In genomic region chr2:172248381-172249173, GRCh38 we compare ENCODE assay signal across 13 cellular contexts.
DNase-seq lines count a peak whose midpoint lies in the region; ATAC-seq, FAIRE-seq and TF ChIP-seq lines count a peak whose summit lies in the region.
"Had no signal": no experiment of that assay in that cellular context is flagged by ENCODE, and none has a peak within 500 bp of the region (broad histone marks: within the 10 kb centered on the region; RNA-seq: fewer than 3 reads in every experiment).

No MANE protein-coding gene starts in this region.

- H2BK12ac ChIP-seq in mesenchymal stem cell (ENCODE audit: low read length in 2 of 2), result peak overlapping the region; percentile 33 to 67

- H3K4ac ChIP-seq in IMR-90 (ENCODE audit: low read depth, low read length) (peak overlapping the region; percentile 85), mesenchymal stem cell (ENCODE audit: low read depth in 1 of 2, low read length in 2 of 2) (peak overlapping the region in 1 of 2 experiments; percentile 63)

- H3K9me3 ChIP-seq in IMR-90 (ENCODE audit: control insufficient read depth, insufficient read depth, low read length) (no peaks in the 10 kb centered on the region; the same call in 1 of the 2 replicates), mesenchymal stem cell (ENCODE audit: control insufficient read depth, low read length) (no peaks in the 10 kb centered on the region), sigmoid colon (no peaks in the 10 kb centered on the region)

- H3K36me3 ChIP-seq in IMR-90 (ENCODE audit: control insufficient read depth, insufficient read depth, low read length) (no peaks in the 10 kb centered on the region), mesenchymal stem cell (ENCODE audit: control insufficient read depth in 1 of 2, insufficient read depth in 2 of 2, low read depth in 1 of 2, low read length in 2 of 2) (no peaks in the 10 kb centered on the region), sigmoid colon (no peaks in the 10 kb centered on the region)
- H3K36me3 ChIP-seq: BLaER1 treated with 17β-estradiol and CSF1 and Interleukin-3, amounts not matched to agents 10 nM and 100 nM had no signal

- H3K27me3 ChIP-seq in IMR-90 (ENCODE audit: control insufficient read depth, insufficient read depth, low read length) (no peaks in the 10 kb centered on the region), mesenchymal stem cell (ENCODE audit: control insufficient read depth in 1 of 2, insufficient read depth in 1 of 2, low read length in 2 of 2) (no peaks in the 10 kb centered on the region), sigmoid colon (no peaks in the 10 kb centered on the region)
- H3K27me3 ChIP-seq: BLaER1 treated with 17β-estradiol and CSF1 and Interleukin-3, amounts not matched to agents 10 nM and 100 nM had no signal

- H3K4me3 ChIP-seq in IMR-90 (ENCODE audit: insufficient read depth, low read depth, low read length) (no peak overlapping the region), mesenchymal stem cell (ENCODE audit: insufficient read depth in 1 of 2, low read depth in 1 of 2, low read length in 2 of 2) (no peak overlapping the region), sigmoid colon (no peak overlapping the region)
- H3K4me3 ChIP-seq: BLaER1 treated with 17β-estradiol and CSF1 and Interleukin-3, amounts not matched to agents 10 nM and 100 nM had no signal

- H3K79me1 ChIP-seq in IMR-90 (ENCODE audit: low read depth in 1 of 2, low read length in 2 of 2), result peaks cover 0 to 15% of the 10 kb centered on the region in 2 experiments; a peak in 1 of 4 replicates
- H3K79me1 ChIP-seq in mesenchymal stem cell (replicated peaks; ENCODE audit: low read length, poor library complexity, severe bottlenecking), result no peaks in the 10 kb centered on the region

- H2BK120ac ChIP-seq in IMR-90 (ENCODE audit: low read depth, low read length) (peak overlapping the region; percentile 90), mesenchymal stem cell (ENCODE audit: low read depth, low read length) (peak overlapping the region; percentile 57)

- H3K18ac ChIP-seq in IMR-90 (ENCODE audit: low read depth, low read length) (peak overlapping the region; percentile 49; the same call in 1 of the 2 replicates), mesenchymal stem cell (ENCODE audit: low read depth in 1 of 2, low read length in 2 of 2) (peak overlapping the region in 1 of 2 experiments; percentile 18)

- POLR2A ChIA-PET in IMR-90 (lab: Charles Lee; ENCODE audit: unreplicated experiment), result no interaction called here
- POLR2A ChIA-PET in WTC11 (lab: Charles Lee), result no interaction called here

- no peak overlapping the region for H3K4me3 Mint-ChIP-seq in WTC11
- no peak overlapping the region for H3K4me3 Mint-ChIP-seq in nephron progenitor cell

- H4K5ac ChIP-seq in IMR-90 (ENCODE audit: low read depth, low read length), result peak overlapping the region; percentile 24; the same call in 1 of the 2 replicates

- H2AFZ ChIP-seq in IMR-90 (replicated peaks; ENCODE audit: low read length, poor library complexity), result peak overlapping the region; percentile 38
- no peak overlapping the region for H2AFZ ChIP-seq in mesenchymal stem cell (ENCODE audit: low read depth, low read length)

- no peak for TF ChIP-seq EP300 in sigmoid colon (IDR thresholded peaks at IDR 0.05)

- H3K14ac ChIP-seq in IMR-90 (replicated peaks; ENCODE audit: low read depth, low read length) (peak overlapping the region; percentile 67; the same call in 1 of the 2 replicates), mesenchymal stem cell (ENCODE audit: low read length in 2 of 2) (no peak overlapping the region)

- H3K9me3 Mint-ChIP-seq in WTC11 (no peaks in the 10 kb centered on the region), nephron progenitor cell (no peaks in the 10 kb centered on the region)

- H2BK15ac ChIP-seq in IMR-90 (ENCODE audit: low read depth, low read length) (peak overlapping the region; percentile 86; the same call in 2 of the 3 replicates), mesenchymal stem cell (ENCODE audit: low read depth, poor library complexity, severe bottlenecking) (no peak overlapping the region)

- H4K8ac ChIP-seq in IMR-90 (ENCODE audit: low read depth in 2 of 2, low read length in 2 of 2) (peak overlapping the region; percentile 59 to 70; a peak in 3 of 4 replicates), mesenchymal stem cell (ENCODE audit: low read length) (no peak overlapping the region)

- dilution Hi-C loops in IMR-90 (cut with HindIII; ENCODE audit: low sequenced_read_pairs, unreplicated experiment), result no loop called here

- peak; percentile 86 for DNase-seq in D721Med (ENCODE audit: insufficient read length, low spot score)
- DNase-seq in IMR-90, result peak; percentile 63
- no peak for DNase-seq in WTC11 (ENCODE audit: low spot score)
- no peak for DNase-seq in mesenchymal stem cell
- DNase-seq in nephron progenitor cell, result no peak
- no peak for DNase-seq in sigmoid colon
- no peak for DNase-seq in stimulated activated naive CD8-positive, alpha-beta T cell treated with anti-CD3 and anti-CD28 coated beads, Interleukin-15, Interleukin-2, amounts not matched to agents 100 U/mL and 50 U/mL, for 24 hours
- DNase-seq: GF-D8, KBM-7, NCI-H1930 had no signal

- WGBS in IMR-90 (ENCODE audit: extremely low coverage in 2 of 2, insufficient read length in 1 of 2), 2 experiments, result no CpG with 5 or more reads among the region's 5 CpGs
- 40% methylated on average over 5 of the region's 5 CpGs for WGBS in mesenchymal stem cell
- WGBS in sigmoid colon, 2 donors, result 61 to 83% methylated on average over 5 of the region's 5 CpGs

- H2BK5ac ChIP-seq in IMR-90 (ENCODE audit: low read depth, low read length, poor library complexity, severe bottlenecking) (peak overlapping the region; percentile 62), mesenchymal stem cell (ENCODE audit: low read depth, low read length, poor library complexity, severe bottlenecking) (no peak overlapping the region)

- H3K4me1 ChIP-seq in IMR-90 (ENCODE audit: control insufficient read depth, insufficient read depth, low read length) (peaks cover 28% of the 10 kb centered on the region), mesenchymal stem cell (ENCODE audit: control insufficient read depth, insufficient read depth, low read depth, low read length) (peaks cover 23% of the 10 kb centered on the region), sigmoid colon (peaks cover 0 to 3% (median 0%) of the 10 kb centered on the region in 4 donors)

- peak overlapping the region; percentile 8; the same call in 1 of the 2 replicates for H3K56ac ChIP-seq in IMR-90 (ENCODE audit: extremely low read depth, insufficient read depth, low read length)

- no TSS peak for BruUV-seq in IMR-90 (replicated peaks; lab: Mats Ljungman, UMichigan)

- in situ Hi-C loops in IMR-90 (cut with MboI; ENCODE audit: low sequenced_read_pairs), result no loop called here

- H3K4me1 Mint-ChIP-seq in WTC11 (peaks cover 73% of the 10 kb centered on the region), nephron progenitor cell (peaks cover 72% of the 10 kb centered on the region)

- no peak for TF ChIP-seq CTCF in D721Med (IDR thresholded peaks at IDR 0.05; ENCODE audit: insufficient read depth, missing control alignments)
- TF ChIP-seq CTCF in IMR-90 (conservative IDR thresholded peaks at IDR 0.05; ENCODE audit: low read depth, low read length), result no peak
- TF ChIP-seq CTCF in WTC11 (IDR thresholded peaks at IDR 0.05), result no peak
- TF ChIP-seq CTCF in nephron progenitor cell (IDR thresholded peaks at IDR 0.05), result no peak
- no peak for TF ChIP-seq CTCF in sigmoid colon (IDR thresholded peaks at IDR 0.05)

- peak overlapping the region; percentile 35 for H2AK9ac ChIP-seq in IMR-90 (replicated peaks; ENCODE audit: low read depth, low read length, poor library complexity)

- no peaks in the 10 kb centered on the region for H3K27me3 Mint-ChIP-seq in WTC11 (ENCODE audit: low read depth)
- H3K27me3 Mint-ChIP-seq in nephron progenitor cell (ENCODE audit: low read depth, poor library complexity), result no peaks in the 10 kb centered on the region

- no peak for FAIRE-seq in D721Med (lab: Jason Lieb, UNC)

- H4K20me1 ChIP-seq in IMR-90 (ENCODE audit: insufficient read depth, low read length), result no peaks in the 10 kb centered on the region
- H4K20me1 ChIP-seq: BLaER1 treated with 17β-estradiol and CSF1 and Interleukin-3, amounts not matched to agents 10 nM and 100 nM had no signal

- peak overlapping the region; percentile 83; the same call in 1 of the 2 replicates for H2BK20ac ChIP-seq in IMR-90 (ENCODE audit: low read depth, low read length)

- no peak for TF ChIP-seq POLR2A in IMR-90 (IDR thresholded peaks at IDR 0.05; ENCODE audit: low read depth, low read length)
- TF ChIP-seq POLR2A in sigmoid colon (IDR thresholded peaks at IDR 0.05), result no peak

- H3K9me1 ChIP-seq in IMR-90 (ENCODE audit: insufficient read depth, low read length), result peaks cover 33% of the 10 kb centered on the region

- H3K27ac Mint-ChIP-seq in WTC11 (no peak overlapping the region), nephron progenitor cell (no peak overlapping the region)
- H3K27ac Mint-ChIP-seq: activated naive CD4-positive, alpha-beta T cell treated with anti-CD3 and anti-CD28 coated beads, Interleukin-2, amount 50 U/mL, for 72 hours had no signal

- H3K9ac ChIP-seq in IMR-90 (ENCODE audit: low read depth, low read length) (no peak overlapping the region), mesenchymal stem cell (ENCODE audit: low read length) (no peak overlapping the region)
- H3K9ac ChIP-seq: BLaER1 treated with 17β-estradiol and CSF1 and Interleukin-3, amounts not matched to agents 10 nM and 100 nM had no signal

- H3K36me3 Mint-ChIP-seq in WTC11 (no peaks in the 10 kb centered on the region), nephron progenitor cell (ENCODE audit: low read depth) (no peaks in the 10 kb centered on the region)

- no peak for TF ChIP-seq RAD21 in IMR-90 (IDR thresholded peaks at IDR 0.05; ENCODE audit: low read length)

- H3K4me2 ChIP-seq in IMR-90 (ENCODE audit: low read depth, low read length) (no peak overlapping the region), mesenchymal stem cell (ENCODE audit: low read length, poor library complexity, severe bottlenecking) (no peak overlapping the region)
- H3K4me2 ChIP-seq: BLaER1 treated with 17β-estradiol and CSF1 and Interleukin-3, amounts not matched to agents 10 nM and 100 nM had no signal

- peak overlapping the region; percentile 54; the same call in 1 of the 2 replicates for H4K91ac ChIP-seq in IMR-90 (ENCODE audit: insufficient read depth, low read depth, low read length)
- H4K91ac ChIP-seq in mesenchymal stem cell (ENCODE audit: low read length), result no peak overlapping the region

- intact Hi-C loops in IMR-90 (cut with micrococcal nuclease), result no loop called here
- intact Hi-C loops in sigmoid colon (cut with DNase I), result no loop called here

- H3K27ac ChIP-seq in IMR-90 (ENCODE audit: insufficient read depth, low read length) (no peak overlapping the region; the same call in 1 of the 2 replicates), mesenchymal stem cell (ENCODE audit: low read length, poor library complexity, severe bottlenecking) (no peak overlapping the region), sigmoid colon (no peak overlapping the region)
- H3K27ac ChIP-seq: BLaER1 treated with 17β-estradiol and CSF1 and Interleukin-3, amounts not matched to agents 10 nM and 100 nM had no signal

- CTCF ChIA-PET in IMR-90 (lab: Yijun Ruan, JAX), result no interaction called here
- CTCF ChIA-PET in WTC11 (lab: Charles Lee), result interaction anchor here (0.5 kb wide), 1 partner anchor 30 kb away, joined by 3 read pairs; no protein-coding TSS in a partner anchor

- H3K23ac ChIP-seq in IMR-90 (ENCODE audit: low read depth, low read length), result 0 out of 2 replicates have a peak overlapping the region, but pooled peaks have one; percentile 23
- no peak overlapping the region for H3K23ac ChIP-seq in mesenchymal stem cell (ENCODE audit: low read length in 2 of 2)

- H2AK5ac ChIP-seq in IMR-90 (ENCODE audit: low read depth, low read length), result peak overlapping the region; percentile 75
- H2AK5ac ChIP-seq in mesenchymal stem cell (ENCODE audit: low read length, severe bottlenecking), result no peak overlapping the region

- no peak for ATAC-seq in IMR-90 (ENCODE audit: low read depth)
- ATAC-seq in WTC11, result peak; percentile 24; the same call in 1 of the 2 replicates
- ATAC-seq in GM21381 (IDR thresholded peaks at IDR 0.05; ENCODE audit: unreplicated experiment), result no peak
- no peak for ATAC-seq in stimulated activated naive CD8-positive, alpha-beta T cell treated with anti-CD3 and anti-CD28 coated beads, Interleukin-15, Interleukin-2, amounts not matched to agents 100 U/mL and 50 U/mL, for 24 hours
- ATAC-seq: activated naive CD4-positive, alpha-beta T cell treated with anti-CD3 and anti-CD28 coated beads, Interleukin-2, amount 50 U/mL, for 72 hours had no signal

Comparison
In these comparisons a context has a peak if more than half of its experiments do, and no peak if none do; other contexts are left out.
1. DNase-seq: peak in D721Med (single experiment) and IMR-90 (single experiment); none in WTC11 (single experiment), mesenchymal stem cell (single experiment), nephron progenitor cell (single experiment), sigmoid colon (single experiment) and stimulated activated naive CD8-positive, alpha-beta T cell treated with anti-CD3 and anti-CD28 coated beads, Interleukin-15, Interleukin-2, amounts not matched to agents 100 U/mL and 50 U/mL, for 24 hours (single experiment).